ENCODE assay signal across 8 cellular contexts in genomic region chr11:61429346-61429690, GRCh38. TPM values are rescaled to one million over a fixed set of nuclear protein-coding genes. Genes with fewer than 3 reads are reported as not detected.
A peak's percentile ranks its signal among the peaks of the same experiment; 100 is the strongest.
DNase-seq lines count a peak whose midpoint lies in the region; ATAC-seq and TF ChIP-seq lines count a peak whose summit lies in the region.

No MANE protein-coding gene starts in this region.

- TF ChIP-seq CTCF in GM10248 (IDR thresholded peaks at IDR 0.05; ENCODE audit: control extremely low read depth, extremely low read depth, low read depth, missing control alignments), result peak; percentile 14
- no peak for TF ChIP-seq CTCF in astrocyte of the cerebellum (IDR thresholded peaks at IDR 0.05; ENCODE audit: low read depth, low read length, missing control alignments)

- H3K9me3 ChIP-seq in Karpas-422 (ENCODE audit: low read length), result no peaks in the 10 kb centered on the region; the same call in 1 of the 2 replicates
- H3K9me3 ChIP-seq in iPS DF 6.9 (ENCODE audit: control insufficient read depth, insufficient read depth, low read length), result no peaks in the 10 kb centered on the region

- H3K4me1 ChIP-seq in Karpas-422 (ENCODE audit: low read length) (peaks cover 18% of the 10 kb centered on the region), iPS DF 6.9 (ENCODE audit: control insufficient read depth, insufficient read depth, low read length) (no peaks in the 10 kb centered on the region)

- CTCF ChIA-PET in GM10248 (lab: Yijun Ruan, JAX), result interaction anchor here (0.6 to 5.9 kb wide), 12 partner anchors 10 to 174 kb away, joined by 3 to 26 read pairs (median 4); partner anchors contain the start of gene TMEM216
- CTCF ChIA-PET in T-cell (lab: Charles Lee), result interaction anchor here in 1 of 2 donors (0.9 to 1.4 kb wide), 2 partner anchors 67 to 93 kb away, joined by 3 to 6 read pairs; partner anchors contain the start of gene TMEM138

- no CpG with 5 or more reads among the region's 37 CpGs for WGBS in iPS DF 6.9 (ENCODE audit: insufficient coverage, insufficient read length)

- H3K4me3 ChIP-seq in Karpas-422 (ENCODE audit: low read length) (peak overlapping the region; percentile 95), astrocyte of the cerebellum (ENCODE audit: low read depth, low read length) (peak overlapping the region; percentile 99), iPS DF 6.9 (ENCODE audit: low read length) (peak overlapping the region; percentile 83)

- H3K27ac ChIP-seq in Karpas-422 (ENCODE audit: low read length), result peak overlapping the region; percentile 76
- no peak overlapping the region for H3K27ac ChIP-seq in iPS DF 6.9 (ENCODE audit: low read length)

- H3K36me3 ChIP-seq in Karpas-422 (ENCODE audit: insufficient read depth, low read length), result peaks cover 54% of the 10 kb centered on the region
- peaks cover 4% of the 10 kb centered on the region; the same call in 1 of the 2 replicates for H3K36me3 ChIP-seq in iPS DF 6.9 (ENCODE audit: control insufficient read depth, insufficient read depth, low read length)

- DNase-seq in GM10248 (ENCODE audit: extremely low spot score) (peak; percentile 78), Karpas-422 (peak; percentile 89), T-cell (peak in 31 of 34 experiments; percentile 28 to 78 (median 63)), astrocyte of the cerebellum (ENCODE audit: low read depth) (no peak), iPS DF 6.9 (ENCODE audit: low read depth, low spot score) (peak; percentile 25), midbrain (lab: John Stamatoyannopoulos, UW) (no peak)
- peak; percentile 37 to 59 for DNase-seq in stimulated activated CD4-positive, alpha-beta T cell treated with anti-CD3 and anti-CD28 coated beads, Interleukin-12 subunit alpha, Interleukin-12 subunit beta, amount 100 ng/mL, for 24 hours (ENCODE audit: low read depth in 2 of 2)

- in situ Hi-C loops in astrocyte of the cerebellum (cut with HindIII; ENCODE audit: low sequenced_read_pairs), result no loop called here

- no peaks in the 10 kb centered on the region for H3K9me3 Mint-ChIP-seq in T-cell

- peak overlapping the region; percentile 84 for H3K9ac ChIP-seq in Karpas-422 (ENCODE audit: low read length)

- H2AFZ ChIP-seq in Karpas-422 (ENCODE audit: low read length), result no peak overlapping the region

- peaks cover 32% of the 10 kb centered on the region for H3K36me3 Mint-ChIP-seq in T-cell

- no peaks in the 10 kb centered on the region for H3K27me3 Mint-ChIP-seq in T-cell

- H3K27me3 ChIP-seq in Karpas-422 (ENCODE audit: low read length), result no peaks in the 10 kb centered on the region
- no peaks in the 10 kb centered on the region for H3K27me3 ChIP-seq in iPS DF 6.9 (ENCODE audit: control insufficient read depth, insufficient read depth, low read length)

- peaks cover 12% of the 10 kb centered on the region; the same call in 1 of the 2 replicates for H4K20me1 ChIP-seq in Karpas-422 (ENCODE audit: insufficient read depth, low read depth, low read length)

- POLR2A ChIA-PET in GM10248 (lab: Yijun Ruan, JAX), result interaction anchor here (0.6 to 2.0 kb wide), 5 partner anchors 10 to 370 kb away, joined by 3 to 10 read pairs (median 4); partner anchors contain the start of genes CYB561A3 and TMEM138
- POLR2A ChIA-PET in T-cell (lab: Charles Lee), result interaction anchor here (0.5 to 1.1 kb wide), 5 partner anchors 30 to 1335 kb away, joined by 3 to 4 read pairs (median 4); no protein-coding TSS in a partner anchor

- peak overlapping the region; percentile 92 to 98 (median 98) for H3K4me3 Mint-ChIP-seq in T-cell

- ATAC-seq in GM21825 (IDR thresholded peaks at IDR 0.05; ENCODE audit: unreplicated experiment) (peak; percentile 52), T-cell (replicated peaks in 1 of 4) (peak; percentile 58 to 66 (median 61))

- H3K27ac Mint-ChIP-seq in T-cell, result peak overlapping the region; percentile 99 to 100

- H3K4me1 Mint-ChIP-seq in T-cell, result peaks cover 67 to 80% (median 78%) of the 10 kb centered on the region in 3 donors

- no peaks in the 10 kb centered on the region for H3K9me2 ChIP-seq in Karpas-422 (replicated peaks; ENCODE audit: insufficient read depth, low read length)

- H3K4me2 ChIP-seq in Karpas-422 (ENCODE audit: low read depth, low read length, poor library complexity, severe bottlenecking), result peak overlapping the region; percentile 82

- peaks cover 84% of the 10 kb centered on the region for H3K79me2 ChIP-seq in Karpas-422 (ENCODE audit: low read length)

RNA-seq across cellular contexts. Expression of gene CPSF7, which starts 0.5 kb away (rescaled TPM):
- total RNA-seq in Karpas-422 (2014; rRNA removed; shearing (Covaris generic); ENCODE audit: low replicate concordance), result 50.0 and 64.1 TPM in 2 replicates
- 100 to 1,000 TPM; 104 to 144 (median 117) TPM for total RNA-seq in T-cell

RNA-seq across cellular contexts. Expression of gene SDHAF2, which starts 0.6 kb away (rescaled TPM):
- 25.3 and 27.6 TPM in 2 replicates for total RNA-seq in Karpas-422 (2014; rRNA removed; shearing (Covaris generic); ENCODE audit: low replicate concordance)
- total RNA-seq in T-cell, result 10 to 100 TPM; 36.2 to 60.7 (median 56.4) TPM

RNA-seq across cellular contexts. Expression of gene TMEM216, which starts 36.9 kb away (rescaled TPM):
- total RNA-seq in Karpas-422 (2014; rRNA removed; shearing (Covaris generic); ENCODE audit: low replicate concordance), result 33.1 and 54.9 TPM in 2 replicates
- total RNA-seq in T-cell, result 10 to 100 TPM in 3 of 5 donors, 1 to 10 TPM in 2; 5.3 to 16.9 (median 12.5) TPM

Comparison
In these comparisons a context has a peak if more than half of its experiments do, and no peak if none do; other contexts are left out.
1. DNase-seq: peak in GM10248 (single experiment), Karpas-422 (single experiment), T-cell (31 of 34), iPS DF 6.9 (single experiment) and stimulated activated CD4-positive, alpha-beta T cell treated with anti-CD3 and anti-CD28 coated beads, Interleukin-12 subunit alpha, Interleukin-12 subunit beta, amount 100 ng/mL, for 24 hours (2 of 2); none in astrocyte of the cerebellum (single experiment) and midbrain (single experiment).
2. Peak in every context shown above with its lines, with median percentiles within 50 percentile points of each other: H3K4me3 ChIP-seq.